ENCODE assay signal across 12 cellular contexts in the genomic region with DNA sequence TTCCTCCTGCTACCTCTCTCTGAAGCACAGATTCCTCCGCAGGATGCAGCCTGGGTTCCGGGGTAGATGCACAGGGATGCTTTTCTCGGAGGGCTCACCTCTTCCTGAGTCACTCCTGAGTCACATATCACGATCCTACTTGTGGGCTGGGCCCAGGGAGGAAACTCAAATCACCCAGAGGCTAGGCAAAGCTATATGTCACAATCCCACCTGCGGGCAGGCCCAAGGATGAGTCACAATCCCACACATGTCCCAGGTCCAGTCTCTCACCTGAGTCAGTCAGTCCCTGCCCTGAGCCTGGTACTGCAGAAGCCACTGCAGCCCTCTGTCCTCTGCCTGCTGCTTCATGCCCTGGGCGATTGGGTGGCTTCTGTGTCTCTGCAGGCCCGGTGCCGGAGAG.
DNase-seq lines count a peak whose midpoint lies in the region; ATAC-seq and TF ChIP-seq lines count a peak whose summit lies in the region.
"Had no signal": no experiment of that assay in that cellular context is flagged by ENCODE, and none has a peak within 500 bp of the region (broad histone marks: within the 10 kb centered on the region; RNA-seq: fewer than 3 reads in every experiment).

No MANE protein-coding gene starts in this region.

- no peak overlapping the region for H3K27ac ChIP-seq in HEK293 (ENCODE audit: extremely low read depth, low read depth, low read length)
- no peak overlapping the region for H3K27ac ChIP-seq in RWPE2 (ENCODE audit: poor library complexity, severe bottlenecking)
- no peak overlapping the region for H3K27ac ChIP-seq in foreskin keratinocyte
- H3K27ac ChIP-seq in transverse colon = no peak overlapping the region

- H3K4me1 ChIP-seq in HEK293 (ENCODE audit: control insufficient read depth, insufficient read depth, low read length) = no peaks in the 10 kb centered on the region
- no peaks in the 10 kb centered on the region for H3K4me1 ChIP-seq in RWPE2 (ENCODE audit: insufficient read depth, poor library complexity, severe bottlenecking)
- H3K4me1 ChIP-seq in foreskin keratinocyte = no peaks in the 10 kb centered on the region
- no peaks in the 10 kb centered on the region for H3K4me1 ChIP-seq in transverse colon

- H3K9me3 ChIP-seq in HEK293 (ENCODE audit: control insufficient read depth, insufficient read depth, low read depth, low read length) (no peaks in the 10 kb centered on the region), RWPE2 (ENCODE audit: severe bottlenecking) (no peaks in the 10 kb centered on the region), transverse colon (no peaks in the 10 kb centered on the region)

- no peaks in the 10 kb centered on the region for H3K4me1 Mint-ChIP-seq in activated naive CD4-positive, alpha-beta T cell treated with anti-CD3 and anti-CD28 coated beads for 36 hours (ENCODE audit: low read depth)

- POLR2A ChIA-PET in HEK293 (lab: Yijun Ruan, JAX) = no interaction called here

- H3K4me3 ChIP-seq in HEK293 (ENCODE audit: low read depth, low read length) (no peak overlapping the region), RWPE2 (ENCODE audit: severe bottlenecking) (no peak overlapping the region), transverse colon (no peak overlapping the region)

- no peaks in the 10 kb centered on the region for H3K27me3 ChIP-seq in RWPE2 (ENCODE audit: insufficient read depth, poor library complexity, severe bottlenecking)
- no peaks in the 10 kb centered on the region for H3K27me3 ChIP-seq in foreskin keratinocyte
- H3K27me3 ChIP-seq in transverse colon = no peaks in the 10 kb centered on the region

- TF ChIP-seq CTCF in HEK293 (tag by site-specific recombination; IDR thresholded peaks at IDR 0.05) = no peak
- no peak for TF ChIP-seq CTCF in RWPE2 (IDR thresholded peaks at IDR 0.05; ENCODE audit: poor library complexity, severe bottlenecking)
- TF ChIP-seq CTCF in foreskin keratinocyte (conservative IDR thresholded peaks at IDR 0.05) = no peak
- TF ChIP-seq CTCF in transverse colon (IDR thresholded peaks at IDR 0.05) = no peak

- TF ChIP-seq POLR2A in transverse colon (IDR thresholded peaks at IDR 0.05) = no peak

- DNase-seq in RWPE2 (ENCODE audit: low spot score) (peak; percentile 78), foreskin keratinocyte (peak; percentile 3 to 5), transverse colon (peak; percentile 0), iPS-NIHi11 (ENCODE audit: low spot score) (no peak)
- no peak for DNase-seq in activated CD4-positive, CD25-positive, alpha-beta regulatory T cell (lab: John Stamatoyannopoulos, UW)
- DNase-seq in activated naive CD4-positive, alpha-beta T cell treated with anti-CD3 and anti-CD28 coated beads for 36 hours = no peak
- DNase-seq: CD8-positive, alpha-beta T cell; NCI-H1092; NCI-H1694 treated with DMSO at 0.1 percent for 48 hours; NCI-H748 treated with DMSO at 0.1 percent for 48 hours had no signal

- H3K27me3 Mint-ChIP-seq in activated naive CD4-positive, alpha-beta T cell treated with anti-CD3 and anti-CD28 coated beads for 36 hours (ENCODE audit: low read depth) = peaks cover 7% of the 10 kb centered on the region

- no peaks in the 10 kb centered on the region for H3K9me3 Mint-ChIP-seq in activated naive CD4-positive, alpha-beta T cell treated with anti-CD3 and anti-CD28 coated beads for 36 hours
- H3K9me3 Mint-ChIP-seq: CD8-positive, alpha-beta T cell had no signal

- in situ Hi-C loops in transverse colon (cut with MboI; ENCODE audit: low pct_ligation_motif_present in 1 of 4, low pct_unique_long_range_greater_than_20kb in 1 of 4, low sequenced_read_pairs in 3 of 4) = no loop called here

- ATAC-seq in RWPE2 (ENCODE audit: low read depth) (peak; percentile 96), foreskin keratinocyte (peak; percentile 76)
- ATAC-seq: CD8-positive, alpha-beta T cell; Panc1 had no signal

- intact Hi-C loops in transverse colon (cut with DNase I; ENCODE audit: low total_unique reads) = loop anchor here (10.0 kb wide), 1 partner anchor 186 kb away; no protein-coding TSS in a partner anchor
- intact Hi-C loops in activated naive CD4-positive, alpha-beta T cell treated with anti-CD3 and anti-CD28 coated beads for 36 hours (cut with micrococcal nuclease) = no loop called here

- H3K36me3 ChIP-seq in HEK293 (ENCODE audit: control insufficient read depth in 2 of 2, insufficient read depth in 1 of 2, low read length in 2 of 2) (no peaks in the 10 kb centered on the region), RWPE2 (ENCODE audit: low read depth) (no peaks in the 10 kb centered on the region), transverse colon (no peaks in the 10 kb centered on the region)

- H3K36me3 Mint-ChIP-seq in activated naive CD4-positive, alpha-beta T cell treated with anti-CD3 and anti-CD28 coated beads for 36 hours (ENCODE audit: low read depth) = no peaks in the 10 kb centered on the region
- H3K36me3 Mint-ChIP-seq: CD8-positive, alpha-beta T cell had no signal

- WGBS in transverse colon (ENCODE audit: low coverage in 1 of 2), 2 donors = 85% methylated on average over 8 of the region's 8 CpGs; no CpG with 5 or more reads in 1 of the 2 donors

- no peak for TF ChIP-seq EP300 in transverse colon (IDR thresholded peaks at IDR 0.05; ENCODE audit: low read depth)

- H3K27ac Mint-ChIP-seq in activated naive CD4-positive, alpha-beta T cell treated with anti-CD3 and anti-CD28 coated beads for 36 hours = no peak overlapping the region
- H3K27ac Mint-ChIP-seq: CD8-positive, alpha-beta T cell had no signal

- CTCF ChIA-PET in HEK293 (lab: Yijun Ruan, JAX) = no interaction called here
- CTCF ChIA-PET in activated naive CD4-positive, alpha-beta T cell treated with anti-CD3 and anti-CD28 coated beads for 36 hours (lab: Charles Lee) = no interaction called here

- H3K4me3 Mint-ChIP-seq in activated naive CD4-positive, alpha-beta T cell treated with anti-CD3 and anti-CD28 coated beads for 36 hours = no peak overlapping the region
- H3K4me3 Mint-ChIP-seq: CD8-positive, alpha-beta T cell had no signal

TF ChIP-seq in HEK293, 187 proteins besides CTCF, POLR2A, EP300 and RAD21:
- TF ChIP-seq, protein P1, sequence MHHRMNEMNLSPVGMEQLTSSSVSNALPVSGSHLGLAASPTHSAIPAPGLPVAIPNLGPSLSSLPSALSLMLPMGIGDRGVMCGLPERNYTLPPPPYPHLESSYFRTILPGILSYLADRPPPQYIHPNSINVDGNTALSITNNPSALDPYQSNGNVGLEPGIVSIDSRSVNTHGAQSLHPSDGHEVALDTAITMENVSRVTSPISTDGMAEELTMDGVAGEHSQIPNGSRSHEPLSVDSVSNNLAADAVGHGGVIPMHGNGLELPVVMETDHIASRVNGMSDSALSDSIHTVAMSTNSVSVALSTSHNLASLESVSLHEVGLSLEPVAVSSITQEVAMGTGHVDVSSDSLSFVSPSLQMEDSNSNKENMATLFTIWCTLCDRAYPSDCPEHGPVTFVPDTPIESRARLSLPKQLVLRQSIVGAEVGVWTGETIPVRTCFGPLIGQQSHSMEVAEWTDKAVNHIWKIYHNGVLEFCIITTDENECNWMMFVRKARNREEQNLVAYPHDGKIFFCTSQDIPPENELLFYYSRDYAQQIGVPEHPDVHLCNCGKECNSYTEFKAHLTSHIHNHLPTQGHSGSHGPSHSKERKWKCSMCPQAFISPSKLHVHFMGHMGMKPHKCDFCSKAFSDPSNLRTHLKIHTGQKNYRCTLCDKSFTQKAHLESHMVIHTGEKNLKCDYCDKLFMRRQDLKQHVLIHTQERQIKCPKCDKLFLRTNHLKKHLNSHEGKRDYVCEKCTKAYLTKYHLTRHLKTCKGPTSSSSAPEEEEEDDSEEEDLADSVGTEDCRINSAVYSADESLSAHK (tag by site-specific recombination; IDR thresholded peaks at IDR 0.05) = no peak
- no peak for TF ChIP-seq ZNF837 (tag by site-specific recombination; IDR thresholded peaks at IDR 0.05)
- TF ChIP-seq ZNF132 (tag by site-specific recombination; IDR thresholded peaks at IDR 0.05; ENCODE audit: borderline replicate concordance) = no peak
- no peak for TF ChIP-seq ZNF292 (tag by site-specific recombination; IDR thresholded peaks at IDR 0.05; ENCODE audit: borderline replicate concordance, low read depth)
- no peak for TF ChIP-seq OSR2 (tag by site-specific recombination; IDR thresholded peaks at IDR 0.05)
- TF ChIP-seq SCRT2 (tag by site-specific recombination; IDR thresholded peaks at IDR 0.05) = 0 out of 2 replicates have a peak, but pooled peaks have one; percentile 20

Comparison
In these comparisons a context has a peak if more than half of its experiments do, and no peak if none do; other contexts are left out.
1. DNase-seq: peak in RWPE2 (single experiment), foreskin keratinocyte (2 of 2) and transverse colon (single experiment); none in activated CD4-positive, CD25-positive, alpha-beta regulatory T cell (0 of 4), activated naive CD4-positive, alpha-beta T cell treated with anti-CD3 and anti-CD28 coated beads for 36 hours (single experiment) and iPS-NIHi11 (single experiment).